1 cellular context compared by ENCODE assay signal in the genomic region with DNA sequence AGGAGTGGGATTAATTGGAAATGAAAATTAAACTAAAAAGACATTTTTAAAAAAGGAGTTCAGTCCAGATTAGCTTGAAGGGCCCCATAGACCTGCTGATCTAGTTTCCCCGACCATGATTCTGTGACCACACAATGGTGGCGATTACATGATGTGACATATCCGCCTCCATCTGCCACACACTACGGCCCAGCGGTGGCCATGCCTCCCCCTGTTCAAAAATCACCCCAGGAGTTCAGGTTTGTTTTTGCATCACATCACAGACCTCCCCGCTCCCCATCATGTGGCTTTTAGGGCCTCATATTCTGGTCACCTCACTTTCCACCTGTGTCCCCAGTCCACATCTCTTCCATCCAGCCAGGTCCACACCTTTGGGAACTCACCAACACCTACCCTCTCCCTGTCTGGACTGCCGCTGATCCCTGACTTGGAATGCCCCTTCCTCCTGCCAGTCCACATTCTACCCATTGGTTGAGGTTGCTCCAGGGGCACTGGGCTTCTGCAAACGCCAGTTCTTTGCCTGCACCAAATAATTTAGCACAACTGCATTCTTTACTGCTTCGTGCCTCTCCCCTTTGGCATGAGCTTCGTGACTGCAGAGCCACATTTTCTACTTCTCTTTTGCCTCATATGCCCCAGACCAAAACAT.
TF ChIP-seq lines count a peak whose summit lies in the region.

No MANE protein-coding gene starts in this region.

TF ChIP-seq in GM23338, 12 proteins besides CTCF, POLR2A, EP300 and RAD21:
- no peak for TF ChIP-seq STAT1 (IDR thresholded peaks at IDR 0.05; ENCODE audit: unreplicated experiment)
- TF ChIP-seq, protein P1, sequence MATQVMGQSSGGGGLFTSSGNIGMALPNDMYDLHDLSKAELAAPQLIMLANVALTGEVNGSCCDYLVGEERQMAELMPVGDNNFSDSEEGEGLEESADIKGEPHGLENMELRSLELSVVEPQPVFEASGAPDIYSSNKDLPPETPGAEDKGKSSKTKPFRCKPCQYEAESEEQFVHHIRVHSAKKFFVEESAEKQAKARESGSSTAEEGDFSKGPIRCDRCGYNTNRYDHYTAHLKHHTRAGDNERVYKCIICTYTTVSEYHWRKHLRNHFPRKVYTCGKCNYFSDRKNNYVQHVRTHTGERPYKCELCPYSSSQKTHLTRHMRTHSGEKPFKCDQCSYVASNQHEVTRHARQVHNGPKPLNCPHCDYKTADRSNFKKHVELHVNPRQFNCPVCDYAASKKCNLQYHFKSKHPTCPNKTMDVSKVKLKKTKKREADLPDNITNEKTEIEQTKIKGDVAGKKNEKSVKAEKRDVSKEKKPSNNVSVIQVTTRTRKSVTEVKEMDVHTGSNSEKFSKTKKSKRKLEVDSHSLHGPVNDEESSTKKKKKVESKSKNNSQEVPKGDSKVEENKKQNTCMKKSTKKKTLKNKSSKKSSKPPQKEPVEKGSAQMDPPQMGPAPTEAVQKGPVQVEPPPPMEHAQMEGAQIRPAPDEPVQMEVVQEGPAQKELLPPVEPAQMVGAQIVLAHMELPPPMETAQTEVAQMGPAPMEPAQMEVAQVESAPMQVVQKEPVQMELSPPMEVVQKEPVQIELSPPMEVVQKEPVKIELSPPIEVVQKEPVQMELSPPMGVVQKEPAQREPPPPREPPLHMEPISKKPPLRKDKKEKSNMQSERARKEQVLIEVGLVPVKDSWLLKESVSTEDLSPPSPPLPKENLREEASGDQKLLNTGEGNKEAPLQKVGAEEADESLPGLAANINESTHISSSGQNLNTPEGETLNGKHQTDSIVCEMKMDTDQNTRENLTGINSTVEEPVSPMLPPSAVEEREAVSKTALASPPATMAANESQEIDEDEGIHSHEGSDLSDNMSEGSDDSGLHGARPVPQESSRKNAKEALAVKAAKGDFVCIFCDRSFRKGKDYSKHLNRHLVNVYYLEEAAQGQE (IDR thresholded peaks at IDR 0.05; ENCODE audit: unreplicated experiment), result no peak
- no peak for TF ChIP-seq POLR2AphosphoS5 (IDR thresholded peaks at IDR 0.05; ENCODE audit: low read depth)
- TF ChIP-seq JUNB (IDR thresholded peaks at IDR 0.05; ENCODE audit: unreplicated experiment), result no peak
- TF ChIP-seq CREB1 (CRISPR knock-in tag; IDR thresholded peaks at IDR 0.05; ENCODE audit: low read depth), result no peak
- no peak for TF ChIP-seq ZNF114 (CRISPR knock-in tag; IDR thresholded peaks at IDR 0.05)
- TF ChIP-seq, protein P2, sequence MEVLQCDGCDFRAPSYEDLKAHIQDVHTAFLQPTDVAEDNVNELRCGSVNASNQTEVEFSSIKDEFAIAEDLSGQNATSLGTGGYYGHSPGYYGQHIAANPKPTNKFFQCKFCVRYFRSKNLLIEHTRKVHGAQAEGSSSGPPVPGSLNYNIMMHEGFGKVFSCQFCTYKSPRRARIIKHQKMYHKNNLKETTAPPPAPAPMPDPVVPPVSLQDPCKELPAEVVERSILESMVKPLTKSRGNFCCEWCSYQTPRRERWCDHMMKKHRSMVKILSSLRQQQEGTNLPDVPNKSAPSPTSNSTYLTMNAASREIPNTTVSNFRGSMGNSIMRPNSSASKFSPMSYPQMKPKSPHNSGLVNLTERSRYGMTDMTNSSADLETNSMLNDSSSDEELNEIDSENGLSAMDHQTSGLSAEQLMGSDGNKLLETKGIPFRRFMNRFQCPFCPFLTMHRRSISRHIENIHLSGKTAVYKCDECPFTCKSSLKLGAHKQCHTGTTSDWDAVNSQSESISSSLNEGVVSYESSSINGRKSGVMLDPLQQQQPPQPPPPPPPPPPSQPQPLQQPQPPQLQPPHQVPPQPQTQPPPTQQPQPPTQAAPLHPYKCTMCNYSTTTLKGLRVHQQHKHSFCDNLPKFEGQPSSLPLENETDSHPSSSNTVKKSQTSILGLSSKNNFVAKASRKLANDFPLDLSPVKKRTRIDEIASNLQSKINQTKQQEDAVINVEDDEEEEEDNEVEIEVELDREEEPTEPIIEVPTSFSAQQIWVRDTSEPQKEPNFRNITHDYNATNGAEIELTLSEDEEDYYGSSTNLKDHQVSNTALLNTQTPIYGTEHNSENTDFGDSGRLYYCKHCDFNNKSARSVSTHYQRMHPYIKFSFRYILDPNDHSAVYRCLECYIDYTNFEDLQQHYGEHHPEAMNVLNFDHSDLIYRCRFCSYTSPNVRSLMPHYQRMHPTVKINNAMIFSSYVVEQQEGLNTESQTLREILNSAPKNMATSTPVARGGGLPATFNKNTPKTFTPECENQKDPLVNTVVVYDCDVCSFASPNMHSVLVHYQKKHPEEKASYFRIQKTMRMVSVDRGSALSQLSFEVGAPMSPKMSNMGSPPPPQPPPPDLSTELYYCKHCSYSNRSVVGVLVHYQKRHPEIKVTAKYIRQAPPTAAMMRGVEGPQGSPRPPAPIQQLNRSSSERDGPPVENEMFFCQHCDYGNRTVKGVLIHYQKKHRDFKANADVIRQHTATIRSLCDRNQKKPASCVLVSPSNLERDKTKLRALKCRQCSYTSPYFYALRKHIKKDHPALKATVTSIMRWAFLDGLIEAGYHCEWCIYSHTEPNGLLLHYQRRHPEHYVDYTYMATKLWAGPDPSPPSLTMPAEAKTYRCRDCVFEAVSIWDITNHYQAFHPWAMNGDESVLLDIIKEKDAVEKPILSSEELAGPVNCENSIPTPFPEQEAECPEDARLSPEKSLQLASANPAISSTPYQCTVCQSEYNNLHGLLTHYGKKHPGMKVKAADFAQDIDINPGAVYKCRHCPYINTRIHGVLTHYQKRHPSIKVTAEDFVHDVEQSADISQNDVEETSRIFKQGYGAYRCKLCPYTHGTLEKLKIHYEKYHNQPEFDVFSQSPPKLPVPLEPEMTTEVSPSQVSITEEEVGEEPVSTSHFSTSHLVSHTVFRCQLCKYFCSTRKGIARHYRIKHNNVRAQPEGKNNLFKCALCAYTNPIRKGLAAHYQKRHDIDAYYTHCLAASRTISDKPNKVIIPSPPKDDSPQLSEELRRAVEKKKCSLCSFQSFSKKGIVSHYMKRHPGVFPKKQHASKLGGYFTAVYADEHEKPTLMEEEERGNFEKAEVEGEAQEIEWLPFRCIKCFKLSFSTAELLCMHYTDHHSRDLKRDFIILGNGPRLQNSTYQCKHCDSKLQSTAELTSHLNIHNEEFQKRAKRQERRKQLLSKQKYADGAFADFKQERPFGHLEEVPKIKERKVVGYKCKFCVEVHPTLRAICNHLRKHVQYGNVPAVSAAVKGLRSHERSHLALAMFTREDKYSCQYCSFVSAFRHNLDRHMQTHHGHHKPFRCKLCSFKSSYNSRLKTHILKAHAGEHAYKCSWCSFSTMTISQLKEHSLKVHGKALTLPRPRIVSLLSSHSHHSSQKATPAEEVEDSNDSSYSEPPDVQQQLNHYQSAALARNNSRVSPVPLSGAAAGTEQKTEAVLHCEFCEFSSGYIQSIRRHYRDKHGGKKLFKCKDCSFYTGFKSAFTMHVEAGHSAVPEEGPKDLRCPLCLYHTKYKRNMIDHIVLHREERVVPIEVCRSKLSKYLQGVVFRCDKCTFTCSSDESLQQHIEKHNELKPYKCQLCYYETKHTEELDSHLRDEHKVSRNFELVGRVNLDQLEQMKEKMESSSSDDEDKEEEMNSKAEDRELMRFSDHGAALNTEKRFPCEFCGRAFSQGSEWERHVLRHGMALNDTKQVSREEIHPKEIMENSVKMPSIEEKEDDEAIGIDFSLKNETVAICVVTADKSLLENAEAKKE (CRISPR knock-in tag; IDR thresholded peaks at IDR 0.05), result no peak
- no peak for TF ChIP-seq ZNF331 (CRISPR knock-in tag; IDR thresholded peaks at IDR 0.05; ENCODE audit: low read depth)
